Comparison of ENCODE assay signal across 11 cellular contexts in genomic region chr2:44771510-44771909, GRCh38.
"Had no signal": no experiment of that assay in that cellular context is flagged by ENCODE, and none has a peak within 500 bp of the region (broad histone marks: within the 10 kb centered on the region; RNA-seq: fewer than 3 reads in every experiment).

No MANE protein-coding gene starts in this region.

- ATAC-seq: esophagus mucosa; heart left ventricle; naive thymus-derived CD4-positive, alpha-beta T cell; right cardiac atrium had no signal

- H3K4me1 Mint-ChIP-seq: naive thymus-derived CD4-positive, alpha-beta T cell had no signal

- H3K9me3 Mint-ChIP-seq: naive thymus-derived CD4-positive, alpha-beta T cell had no signal

- DNase-seq: effector memory CD4-positive, alpha-beta T cell; heart left ventricle; hippocampal formation; mesendoderm; naive thymus-derived CD4-positive, alpha-beta T cell; posterior cingulate gyrus; right cardiac atrium; stimulated activated CD4-positive, alpha-beta T cell treated with anti-CD3 and anti-CD28 coated beads, Interleukin-2, amount 100 ng/mL, for 48 hours; stimulated activated naive CD4-positive, alpha-beta T cell treated with Interleukin-2 at 50 U/mL for 16 hours; trophoblast cell had no signal

- H3K27ac Mint-ChIP-seq: naive thymus-derived CD4-positive, alpha-beta T cell had no signal

- H3K4me3 Mint-ChIP-seq: naive thymus-derived CD4-positive, alpha-beta T cell had no signal
